Comparison of ENCODE assay signal across 23 cellular contexts in genomic region chr12:2619136-2619535, GRCh38.
"Had no signal": no experiment of that assay in that cellular context is flagged by ENCODE, and none has a peak within 500 bp of the region (broad histone marks: within the 10 kb centered on the region; RNA-seq: fewer than 3 reads in every experiment).

No MANE protein-coding gene starts in this region.

- DNase-seq: Karpas-422, KG1, MG63, NCI-H1092, NCI-H1105 treated with DMSO at 0.1 percent for 48 hours, NCI-H1436, NCI-H187, NCI-H2029, NCI-H2081 treated with DMSO at 0.1 percent for 48 hours, NCI-H2171, NCI-H226, NCI-H446, NCI-H510A, NCI-H524 treated with DMSO at 0.1 percent for 48 hours, NCI-H69, NCI-H774, Right ventricle myocardium superior, RPMI8226, SIG-M5 had no signal

- H3K4me3 ChIP-seq: MG63, SJSA1, SK-N-MC had no signal

- H3K27ac ChIP-seq: HL-60, SJSA1, SK-N-MC had no signal

- H3K9me3 ChIP-seq: MG63, SJSA1 had no signal

- H3K27me3 ChIP-seq: MG63, SJSA1 had no signal

- H3K36me3 ChIP-seq: MG63 had no signal

- FAIRE-seq: RCC 7860 had no signal
